36 cellular contexts compared by ENCODE assay signal in genomic region chr1:180255538-180256352, GRCh38. TPM values are rescaled to one million over a fixed set of nuclear protein-coding genes. Genes with fewer than 3 reads are reported as not detected.
DNase-seq lines count a peak whose midpoint lies in the region; FAIRE-seq and TF ChIP-seq lines count a peak whose summit lies in the region.
"Had no signal": no experiment of that assay in that cellular context is flagged by ENCODE, and none has a peak within 500 bp of the region (broad histone marks: within the 10 kb centered on the region; RNA-seq: fewer than 3 reads in every experiment).

No MANE protein-coding gene starts in this region.

- no peaks in the 10 kb centered on the region for H3K4me1 Mint-ChIP-seq in neural crest cell
- H3K4me1 Mint-ChIP-seq: immature natural killer cell had no signal

- no peak overlapping the region for H3K4me3 Mint-ChIP-seq in neural crest cell
- H3K4me3 Mint-ChIP-seq: activated CD8-positive, alpha-beta T cell treated with anti-CD3 and anti-CD28 coated beads, Interleukin-2, amount 10 ng/mL, durations not matched to agents 7 days and 5 days; activated naive CD4-positive, alpha-beta T cell treated with anti-CD3 and anti-CD28 coated beads for 36 hours; CD8-positive, alpha-beta memory T cell; immature natural killer cell; nephron; stimulated activated naive CD8-positive, alpha-beta T cell treated with anti-CD3 and anti-CD28 coated beads, Interleukin-15, Interleukin-2, amounts not matched to agents 100 ng/mL and 50 ng/mL, for 24 hours had no signal

- no peaks in the 10 kb centered on the region for H3K9me3 ChIP-seq in HEK293 (ENCODE audit: control insufficient read depth, insufficient read depth, low read depth, low read length)
- no peaks in the 10 kb centered on the region for H3K9me3 ChIP-seq in WERI-Rb-1 (ENCODE audit: severe bottlenecking)
- H3K9me3 ChIP-seq: esophagus squamous epithelium, thoracic aorta had no signal

- H3K27ac ChIP-seq in HEK293 (ENCODE audit: extremely low read depth, low read depth, low read length) (no peak overlapping the region), WERI-Rb-1 (peak overlapping the region; percentile 95)
- H3K27ac ChIP-seq: esophagus squamous epithelium, parathyroid adenoma, thoracic aorta, VCaP had no signal

- no peaks in the 10 kb centered on the region for H3K27me3 ChIP-seq in WERI-Rb-1 (ENCODE audit: insufficient read depth, low read depth, severe bottlenecking)

- DNase-seq in AG08395 (ENCODE audit: low spot score) = peak; percentile 17
- peak; percentile 96 for DNase-seq in WERI-Rb-1
- no peak for DNase-seq in neural crest cell (ENCODE audit: low read depth, low spot score)
- no peak for DNase-seq in DMS79 (lab: John Stamatoyannopoulos, UW)
- no peak for DNase-seq in GM12892 (ENCODE audit: insufficient read length)
- no peak for DNase-seq in iPS-NIHi11 (ENCODE audit: low spot score)
- no peak for DNase-seq in globus pallidus (ENCODE audit: low spot score)
- DNase-seq: activated CD4-positive, alpha-beta T cell treated with anti-CD3 and anti-CD28 coated beads for 4 hours; activated CD8-positive, alpha-beta T cell treated with anti-CD3 and anti-CD28 coated beads, Interleukin-2, amount 10 ng/mL, durations not matched to agents 7 days and 5 days; activated naive CD4-positive, alpha-beta T cell treated with anti-CD3 and anti-CD28 coated beads for 36 hours; AML-193; CD8-positive, alpha-beta memory T cell; esophagus squamous epithelium; foreskin melanocyte; hypothalamus; immature natural killer cell; KG1; left colon; MM.1S; NCI-H1436; NCI-H2081; NCI-H226; right cardiac atrium; stimulated activated CD8-positive, alpha-beta memory T cell treated with anti-CD3 and anti-CD28 coated beads, Interleukin-4, amount 100 ng/mL, for 48 hours had no signal

- H3K9me3 Mint-ChIP-seq in neural crest cell = no peaks in the 10 kb centered on the region
- H3K9me3 Mint-ChIP-seq: activated naive CD4-positive, alpha-beta T cell treated with anti-CD3 and anti-CD28 coated beads for 36 hours; CD8-positive, alpha-beta memory T cell; immature natural killer cell; nephron; stimulated activated naive CD8-positive, alpha-beta T cell treated with anti-CD3 and anti-CD28 coated beads, Interleukin-15, Interleukin-2, amounts not matched to agents 100 ng/mL and 50 ng/mL, for 24 hours had no signal

- no peak overlapping the region for H3K4me3 ChIP-seq in HEK293 (ENCODE audit: low read depth, low read length)
- H3K4me3 ChIP-seq in WERI-Rb-1 (ENCODE audit: low read depth, low read length) = no peak overlapping the region
- H3K4me3 ChIP-seq: esophagus squamous epithelium, thoracic aorta had no signal

- H3K36me3 ChIP-seq in HEK293 (ENCODE audit: control insufficient read depth in 2 of 2, insufficient read depth in 1 of 2, low read length in 2 of 2) (no peaks in the 10 kb centered on the region), WERI-Rb-1 (no peaks in the 10 kb centered on the region)
- H3K36me3 ChIP-seq: esophagus squamous epithelium, thoracic aorta had no signal

- H3K36me3 Mint-ChIP-seq in neural crest cell (ENCODE audit: low read depth) = no peaks in the 10 kb centered on the region
- H3K36me3 Mint-ChIP-seq: CD8-positive, alpha-beta memory T cell; immature natural killer cell had no signal

- TF ChIP-seq POLR2A in GM12892 (IDR thresholded peaks at IDR 0.05; ENCODE audit: low read depth, low read length) = no peak

- no peak for TF ChIP-seq CTCF in HEK293 (tag by site-specific recombination; IDR thresholded peaks at IDR 0.05)
- TF ChIP-seq CTCF in WERI-Rb-1 (IDR thresholded peaks at IDR 0.05; ENCODE audit: low read depth, low read length) = no peak
- no peak for TF ChIP-seq CTCF in neural crest cell (conservative IDR thresholded peaks at IDR 0.05)

- peak overlapping the region; percentile 53 for H3K27ac Mint-ChIP-seq in neural crest cell (ENCODE audit: unreplicated experiment)
- H3K27ac Mint-ChIP-seq: activated CD8-positive, alpha-beta T cell treated with anti-CD3 and anti-CD28 coated beads, Interleukin-2, amount 10 ng/mL, durations not matched to agents 7 days and 5 days; activated naive CD4-positive, alpha-beta T cell treated with anti-CD3 and anti-CD28 coated beads for 36 hours; CD8-positive, alpha-beta memory T cell; immature natural killer cell; nephron; stimulated activated naive CD8-positive, alpha-beta T cell treated with anti-CD3 and anti-CD28 coated beads, Interleukin-15, Interleukin-2, amounts not matched to agents 100 ng/mL and 50 ng/mL, for 24 hours had no signal

- CTCF ChIA-PET in HEK293 (lab: Yijun Ruan, JAX) = interaction anchor here (1.1 to 2.2 kb wide), 2 partner anchors 24 to 161 kb away, joined by 3 to 10 read pairs; no protein-coding TSS in a partner anchor

- POLR2A ChIA-PET in HEK293 (lab: Yijun Ruan, JAX) = no interaction called here

- no peaks in the 10 kb centered on the region for H3K4me1 ChIP-seq in HEK293 (ENCODE audit: control insufficient read depth, insufficient read depth, low read length)
- H3K4me1 ChIP-seq: esophagus squamous epithelium, parathyroid adenoma had no signal

- peaks cover 25% of the 10 kb centered on the region for H3K27me3 Mint-ChIP-seq in neural crest cell (ENCODE audit: low read depth)

- FAIRE-seq in GM12892 (lab: Jason Lieb, UNC) = no peak
- FAIRE-seq: A204.1, endometrium had no signal

TF ChIP-seq in HEK293, 187 proteins besides CTCF, POLR2A, EP300 and RAD21:
- no peak for TF ChIP-seq ZNF449 (tag by site-specific recombination; IDR thresholded peaks at IDR 0.05)
- TF ChIP-seq ZNF341 (tag by site-specific recombination; IDR thresholded peaks at IDR 0.05; ENCODE audit: low read depth) = peak; percentile 38; the same call in 1 of the 2 replicates
- TF ChIP-seq ZNF701 (tag by site-specific recombination; IDR thresholded peaks at IDR 0.05) = no peak
- peak; percentile 48; the same call in 1 of the 2 replicates for TF ChIP-seq KLF17 (tag by site-specific recombination; IDR thresholded peaks at IDR 0.05)
- TF ChIP-seq ZBTB48 (tag by site-specific recombination; IDR thresholded peaks at IDR 0.05) = no peak
- TF ChIP-seq ZEB2 (tag by site-specific recombination; IDR thresholded peaks at IDR 0.05) = 0 out of 2 replicates have a peak, but pooled peaks have one; percentile 53
- peak; percentile 93 for TF ChIP-seq SP7 (tag by site-specific recombination; IDR thresholded peaks at IDR 0.05)
- TF ChIP-seq WT1 (tag by site-specific recombination; IDR thresholded peaks at IDR 0.05) = peak; percentile 63; the same call in 1 of the 2 replicates
- peak; percentile 45; the same call in 1 of the 2 replicates for TF ChIP-seq ZNF223 (tag by site-specific recombination; IDR thresholded peaks at IDR 0.05)
- TF ChIP-seq ZBTB7A (tag by site-specific recombination; IDR thresholded peaks at IDR 0.05; ENCODE audit: low read depth) = no peak
- TF ChIP-seq GLIS1 (tag by site-specific recombination; IDR thresholded peaks at IDR 0.05) = peak; percentile 95
- TF ChIP-seq, protein P1, sequence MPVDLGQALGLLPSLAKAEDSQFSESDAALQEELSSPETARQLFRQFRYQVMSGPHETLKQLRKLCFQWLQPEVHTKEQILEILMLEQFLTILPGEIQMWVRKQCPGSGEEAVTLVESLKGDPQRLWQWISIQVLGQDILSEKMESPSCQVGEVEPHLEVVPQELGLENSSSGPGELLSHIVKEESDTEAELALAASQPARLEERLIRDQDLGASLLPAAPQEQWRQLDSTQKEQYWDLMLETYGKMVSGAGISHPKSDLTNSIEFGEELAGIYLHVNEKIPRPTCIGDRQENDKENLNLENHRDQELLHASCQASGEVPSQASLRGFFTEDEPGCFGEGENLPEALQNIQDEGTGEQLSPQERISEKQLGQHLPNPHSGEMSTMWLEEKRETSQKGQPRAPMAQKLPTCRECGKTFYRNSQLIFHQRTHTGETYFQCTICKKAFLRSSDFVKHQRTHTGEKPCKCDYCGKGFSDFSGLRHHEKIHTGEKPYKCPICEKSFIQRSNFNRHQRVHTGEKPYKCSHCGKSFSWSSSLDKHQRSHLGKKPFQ (tag by site-specific recombination; IDR thresholded peaks at IDR 0.05) = peak; percentile 45; the same call in 1 of the 2 replicates
- peak; percentile 25; the same call in 1 of the 2 replicates for TF ChIP-seq OSR2 (tag by site-specific recombination; IDR thresholded peaks at IDR 0.05)
- peak; percentile 58 for TF ChIP-seq ZIC2 (tag by site-specific recombination; IDR thresholded peaks at IDR 0.05)

RNA-seq across cellular contexts. Expression of gene LHX4, which starts 25.7 kb away (rescaled TPM):
- 0.91 and 0.96 TPM in 2 replicates for total RNA-seq in neural crest cell
- polyA plus RNA-seq in GM12892 (2012; ENCODE audit: missing spikeins) = 1.3 TPM
- total RNA-seq: activated CD8-positive, alpha-beta T cell treated with anti-CD3 and anti-CD28 coated beads, Interleukin-2, amount 10 ng/mL, durations not matched to agents 7 days and 5 days; activated naive CD4-positive, alpha-beta T cell treated with anti-CD3 and anti-CD28 coated beads for 36 hours; CD8-positive, alpha-beta memory T cell; dermis microvascular lymphatic vessel endothelial cell; G401; right cardiac atrium; T-helper 2 cell treated with Interferon-gamma antibody and Interleukin-4, amounts not matched to agents 100 ng/mL and 5 ng/mL, for 36 hours; thoracic aorta; urinary bladder had no signal

Comparison
In these comparisons a context has a peak if more than half of its experiments do, and no peak if none do; other contexts are left out.
1. DNase-seq: peak in AG08395 (single experiment) and WERI-Rb-1 (single experiment); none in neural crest cell (single experiment), DMS79 (single experiment), GM12892 (single experiment), iPS-NIHi11 (single experiment) and globus pallidus (single experiment).